24 cellular contexts compared by ENCODE assay signal in genomic region chr21:35348686-35349085, GRCh38.
"Had no signal": no experiment of that assay in that cellular context is flagged by ENCODE, and none has a peak within 500 bp of the region (broad histone marks: within the 10 kb centered on the region; RNA-seq: fewer than 3 reads in every experiment).

No MANE protein-coding gene starts in this region.

- H3K4me1 ChIP-seq: neural progenitor cell, psoas muscle, spleen, testis had no signal

- H3K9me3 Mint-ChIP-seq: naive B cell; nephron; neural progenitor cell; stimulated activated memory B cell treated with anti-CD40 and anti-IgM and Interleukin-4, amounts not matched to agents 10 μg/mL and 1 μg/mL and 100 μg/mL, for 72 hours; type B pancreatic cell had no signal

- H3K9ac ChIP-seq: neural progenitor cell had no signal

- H3K27me3 Mint-ChIP-seq: stimulated activated memory B cell treated with anti-CD40 and anti-IgM and Interleukin-4, amounts not matched to agents 10 μg/mL and 1 μg/mL and 100 μg/mL, for 72 hours had no signal

- H3K27ac Mint-ChIP-seq: mesothelial cell of epicardium; naive B cell; nephron; neural progenitor cell; stimulated activated memory B cell treated with anti-CD40 and anti-IgM and Interleukin-4, amounts not matched to agents 10 μg/mL and 1 μg/mL and 100 μg/mL, for 72 hours; type B pancreatic cell had no signal

- H2AFZ ChIP-seq: neural progenitor cell had no signal

- H3K27me3 ChIP-seq: neural progenitor cell, sigmoid colon, testis, tibial artery had no signal

- H3K9me3 ChIP-seq: mucosa of descending colon, psoas muscle, sigmoid colon, spleen, testis, tibial artery had no signal

- H3K36me3 Mint-ChIP-seq: mesothelial cell of epicardium; naive B cell; neural progenitor cell; stimulated activated memory B cell treated with anti-CD40 and anti-IgM and Interleukin-4, amounts not matched to agents 10 μg/mL and 1 μg/mL and 100 μg/mL, for 72 hours; type B pancreatic cell had no signal

- DNase-seq: cerebellar nuclear complex; cortex of kidney; hypothalamus; kidney; mesenchymal stem cell; mucosa of descending colon; naive B cell; posterior cingulate gyrus; psoas muscle; right cardiac atrium; sigmoid colon; spleen; stimulated activated CD4-positive, alpha-beta T cell treated with anti-CD3 and anti-CD28 coated beads, Interleukin-4, amount 100 ng/mL, for 4 hours; stimulated activated naive CD8-positive, alpha-beta T cell treated with anti-CD3 and anti-CD28 coated beads, Interleukin-15, Interleukin-2, amounts not matched to agents 100 U/mL and 50 U/mL, for 24 hours; substantia nigra; testis; tibial artery had no signal

- H3K4me2 ChIP-seq: neural progenitor cell had no signal

- ATAC-seq: left lobe of liver; mucosa of descending colon; psoas muscle; right cardiac atrium; stimulated activated memory B cell treated with anti-CD40 and anti-IgM and Interleukin-4, amounts not matched to agents 10 μg/mL and 1 μg/mL and 100 μg/mL, for 72 hours; stimulated activated naive CD8-positive, alpha-beta T cell treated with anti-CD3 and anti-CD28 coated beads, Interleukin-15, Interleukin-2, amounts not matched to agents 100 U/mL and 50 U/mL, for 24 hours had no signal

- H3K36me3 ChIP-seq: neural progenitor cell, sigmoid colon, spleen, tibial artery had no signal

- H3K4me3 Mint-ChIP-seq: mesothelial cell of epicardium; naive B cell; nephron; neural progenitor cell; stimulated activated memory B cell treated with anti-CD40 and anti-IgM and Interleukin-4, amounts not matched to agents 10 μg/mL and 1 μg/mL and 100 μg/mL, for 72 hours; type B pancreatic cell had no signal

- H3K27ac ChIP-seq: neural progenitor cell, psoas muscle, sigmoid colon, spleen, testis, tibial artery had no signal

- H3K4me3 ChIP-seq: lung, mucosa of descending colon, neural progenitor cell, psoas muscle, sigmoid colon, spleen, testis, tibial artery had no signal
